21 cellular contexts compared by ENCODE assay signal in genomic region chr11:76148207-76148606, GRCh38. TPM values are rescaled to one million over a fixed set of nuclear protein-coding genes. Genes with fewer than 3 reads are reported as not detected.
DNase-seq lines count a peak whose midpoint lies in the region; ATAC-seq and TF ChIP-seq lines count a peak whose summit lies in the region.
"Had no signal": no experiment of that assay in that cellular context is flagged by ENCODE, and none has a peak within 500 bp of the region (broad histone marks: within the 10 kb centered on the region; RNA-seq: fewer than 3 reads in every experiment).

No MANE protein-coding gene starts in this region.

- peaks cover 2 to 3% of the 10 kb centered on the region in 2 donors for H3K36me3 ChIP-seq in duodenal mucosa (ENCODE audit: control insufficient read depth in 1 of 2, insufficient read depth in 2 of 2, low read length in 2 of 2)
- H3K36me3 ChIP-seq in neuronal stem cell (replicated peaks in 1 of 2; ENCODE audit: control insufficient read depth in 2 of 2, insufficient read depth in 2 of 2, low read length in 2 of 2), result peaks cover 0 to under 1% of the 10 kb centered on the region in 2 donors
- H3K36me3 ChIP-seq in OCI-LY7 (ENCODE audit: insufficient read depth, low read length), result no peaks in the 10 kb centered on the region

- H3K9me3 ChIP-seq in duodenal mucosa (ENCODE audit: control insufficient read depth in 1 of 2, low read length in 2 of 2), result no peaks in the 10 kb centered on the region
- H3K9me3 ChIP-seq in neuronal stem cell (replicated peaks in 1 of 2; ENCODE audit: control insufficient read depth in 2 of 2, insufficient read depth in 1 of 2, low read depth in 1 of 2, low read length in 2 of 2), result no peaks in the 10 kb centered on the region
- no peaks in the 10 kb centered on the region for H3K9me3 ChIP-seq in OCI-LY7 (ENCODE audit: low read length)
- no peaks in the 10 kb centered on the region for H3K9me3 ChIP-seq in T-helper 17 cell (ENCODE audit: control insufficient read depth, low read length, poor library complexity, severe bottlenecking)

- H3K79me2 ChIP-seq in OCI-LY7 (ENCODE audit: insufficient read depth, low read depth, low read length), result no peaks in the 10 kb centered on the region

- H4K8ac ChIP-seq in neuronal stem cell (ENCODE audit: low read depth, low read length), result no peak overlapping the region

- no peak overlapping the region for H2BK15ac ChIP-seq in neuronal stem cell (ENCODE audit: low read length)

- no peak overlapping the region for H3K4ac ChIP-seq in neuronal stem cell (ENCODE audit: low read length)

- DNase-seq in DMS53 (lab: John Stamatoyannopoulos, UW) (peak; percentile 69), NCI-H69 (lab: John Stamatoyannopoulos, UW) (peak; percentile 52), neuronal stem cell (ENCODE audit: low spot score) (no peak), SKM-1 treated with dmso at 0.1 percent for 144 hours (lab: John Stamatoyannopoulos, UW; ENCODE audit: unreplicated experiment) (no peak), OCI-LY7 (ENCODE audit: low spot score) (no peak), T-helper 17 cell (no peak)
- DNase-seq: ACHN, AML-193, Calu3, DMS79, GOT3, HFFc6, Karpas-422, MM.1S, NCI-H1092 treated with DMSO at 0.1 percent for 48 hours, NCI-H1694 treated with DMSO at 0.1 percent for 48 hours, NCI-H2107, NCI-H345, NCI-H526 treated with DMSO at 0.1 percent for 48 hours had no signal

- H3K18ac ChIP-seq in neuronal stem cell (ENCODE audit: low read length), result peak overlapping the region; percentile 82

- H2AFZ ChIP-seq in neuronal stem cell (ENCODE audit: low read length) (no peak overlapping the region), OCI-LY7 (ENCODE audit: low read length) (no peak overlapping the region)

- no peak overlapping the region for H2BK120ac ChIP-seq in neuronal stem cell (ENCODE audit: low read depth, low read length)

- CTCF ChIA-PET in OCI-LY7 (lab: Charles Lee; ENCODE audit: unreplicated experiment), result no interaction called here

- H3K9ac ChIP-seq in duodenal mucosa (ENCODE audit: low read depth in 1 of 2, low read length in 2 of 2), result peak overlapping the region; percentile 36 to 67
- no peak overlapping the region for H3K9ac ChIP-seq in neuronal stem cell (ENCODE audit: low read depth, low read length, poor library complexity)

- H3K14ac ChIP-seq in neuronal stem cell (ENCODE audit: low read length), result no peak overlapping the region

- no peak overlapping the region for H2AK5ac ChIP-seq in neuronal stem cell (ENCODE audit: low read depth, low read length)

- no peak overlapping the region for H2BK5ac ChIP-seq in neuronal stem cell (ENCODE audit: low read length)

- H4K20me1 ChIP-seq in OCI-LY7 (ENCODE audit: insufficient read depth, low read length), result no peaks in the 10 kb centered on the region

- no TSS peak for BruUV-seq in OCI-LY7 (replicated peaks; lab: Mats Ljungman, UMichigan)

- no CpG with 5 or more reads among the region's 5 CpGs for WGBS in neuronal stem cell (ENCODE audit: extremely low coverage in 2 of 2, insufficient read length in 2 of 2, insufficient replicate concordance in 1 of 2), 2 donors

- no peak overlapping the region for H3K4me2 ChIP-seq in neuronal stem cell (ENCODE audit: insufficient read depth, low read length, poor library complexity, severe bottlenecking)
- H3K4me2 ChIP-seq in OCI-LY7 (ENCODE audit: low read length), result no peak overlapping the region

- intact Hi-C loops in OCI-LY7 (cut with micrococcal nuclease; ENCODE audit: unreplicated experiment), result no loop called here

- H3K79me1 ChIP-seq in neuronal stem cell (ENCODE audit: low read depth, low read length), result no peaks in the 10 kb centered on the region

- POLR2A ChIA-PET in OCI-LY7 (lab: Charles Lee), result interaction anchor here (0.6 kb wide), 1 partner anchor 221 kb away, joined by 3 read pairs; no protein-coding TSS in a partner anchor

- no peaks in the 10 kb centered on the region for H3K36me3 Mint-ChIP-seq in T-helper 17 cell (ENCODE audit: low read depth)

- H3K4me1 Mint-ChIP-seq in T-helper 17 cell, result peaks cover 16% of the 10 kb centered on the region

- no peak overlapping the region for H3K27ac Mint-ChIP-seq in T-helper 17 cell
- H3K27ac Mint-ChIP-seq: CD14-positive monocyte, HFFc6 had no signal

- peaks cover 13% of the 10 kb centered on the region for H3K27me3 Mint-ChIP-seq in T-helper 17 cell

- no peak overlapping the region for H2BK12ac ChIP-seq in neuronal stem cell (ENCODE audit: low read length)

- no peak for TF ChIP-seq CTCF in OCI-LY7 (conservative IDR thresholded peaks at IDR 0.05; ENCODE audit: low read length)

- no peak overlapping the region for H4K91ac ChIP-seq in neuronal stem cell (ENCODE audit: low read depth, low read length, poor library complexity)

- peaks cover 40% of the 10 kb centered on the region in 2 donors for H3K4me1 ChIP-seq in duodenal mucosa (ENCODE audit: control insufficient read depth in 1 of 2, insufficient read depth in 2 of 2, low read length in 2 of 2)
- peaks cover 2 to 12% of the 10 kb centered on the region in 2 donors for H3K4me1 ChIP-seq in neuronal stem cell (ENCODE audit: control insufficient read depth in 2 of 2, insufficient read depth in 1 of 2, low read depth in 1 of 2, low read length in 2 of 2)
- H3K4me1 ChIP-seq in OCI-LY7 (ENCODE audit: insufficient read depth, low read length, poor library complexity, severe bottlenecking), result peaks cover 14% of the 10 kb centered on the region

- no peak overlapping the region for H3K23ac ChIP-seq in neuronal stem cell (ENCODE audit: low read depth, low read length, poor library complexity)

- H3K27me3 ChIP-seq in duodenal mucosa (ENCODE audit: control insufficient read depth in 1 of 2, insufficient read depth in 2 of 2, low read length in 2 of 2) (no peaks in the 10 kb centered on the region), neuronal stem cell (ENCODE audit: control insufficient read depth in 3 of 3, insufficient read depth in 3 of 3, low read depth in 1 of 3, low read length in 3 of 3) (peaks cover 0 to 3% (median 0%) of the 10 kb centered on the region in 3 experiments)

- no peak for ATAC-seq in T-helper 17 cell

- no peak overlapping the region for H3K4me3 ChIP-seq in duodenal mucosa (ENCODE audit: low read depth in 1 of 2, low read length in 2 of 2)
- H3K4me3 ChIP-seq in neuronal stem cell (ENCODE audit: low read length in 2 of 2), result no peak overlapping the region
- H3K4me3 ChIP-seq in OCI-LY7 (ENCODE audit: low read depth, low read length, poor library complexity, severe bottlenecking), result no peak overlapping the region

- H3K27ac ChIP-seq in duodenal mucosa (ENCODE audit: low read depth, low read length) (peak overlapping the region; percentile 55), neuronal stem cell (replicated peaks; ENCODE audit: low read length) (no peak overlapping the region), OCI-LY7 (ENCODE audit: low read depth, low read length, poor library complexity, severe bottlenecking) (no peak overlapping the region)

- H3K4me3 Mint-ChIP-seq in T-helper 17 cell, result no peak overlapping the region
- H3K4me3 Mint-ChIP-seq: CD14-positive monocyte, HFFc6 had no signal

- no peaks in the 10 kb centered on the region for H3K9me2 ChIP-seq in OCI-LY7 (ENCODE audit: insufficient read depth, low read length)

RNA-seq across cellular contexts. Expression of gene WNT11, which starts 58.1 kb away (rescaled TPM):
- polyA plus RNA-seq in neuronal stem cell (2013, experiment 1 of 2), result 0.15 TPM
- polyA plus RNA-seq in neuronal stem cell (2013, experiment 2 of 2), result 0.12 TPM
- total RNA-seq in OCI-LY7 (2014; rRNA removed; shearing (Covaris generic)), result not detected in 2 replicates
- not detected in 2 replicates for total RNA-seq in OCI-LY7 (2022)
- total RNA-seq in T-helper 17 cell, result 1 to 10 TPM in 1 of 2 donors, under 1 TPM in 1; 0.57 to 2.1 TPM
- total RNA-seq: Calu3, HFFc6 had no signal

Comparison
In these comparisons a context has a peak if more than half of its experiments do, and no peak if none do; other contexts are left out.
1. DNase-seq: peak in DMS53 (single experiment) and NCI-H69 (single experiment); none in neuronal stem cell (single experiment), SKM-1 treated with dmso at 0.1 percent for 144 hours (single experiment), OCI-LY7 (single experiment) and T-helper 17 cell (0 of 3).